ENCODE assay signal across 8 cellular contexts in the genomic region with DNA sequence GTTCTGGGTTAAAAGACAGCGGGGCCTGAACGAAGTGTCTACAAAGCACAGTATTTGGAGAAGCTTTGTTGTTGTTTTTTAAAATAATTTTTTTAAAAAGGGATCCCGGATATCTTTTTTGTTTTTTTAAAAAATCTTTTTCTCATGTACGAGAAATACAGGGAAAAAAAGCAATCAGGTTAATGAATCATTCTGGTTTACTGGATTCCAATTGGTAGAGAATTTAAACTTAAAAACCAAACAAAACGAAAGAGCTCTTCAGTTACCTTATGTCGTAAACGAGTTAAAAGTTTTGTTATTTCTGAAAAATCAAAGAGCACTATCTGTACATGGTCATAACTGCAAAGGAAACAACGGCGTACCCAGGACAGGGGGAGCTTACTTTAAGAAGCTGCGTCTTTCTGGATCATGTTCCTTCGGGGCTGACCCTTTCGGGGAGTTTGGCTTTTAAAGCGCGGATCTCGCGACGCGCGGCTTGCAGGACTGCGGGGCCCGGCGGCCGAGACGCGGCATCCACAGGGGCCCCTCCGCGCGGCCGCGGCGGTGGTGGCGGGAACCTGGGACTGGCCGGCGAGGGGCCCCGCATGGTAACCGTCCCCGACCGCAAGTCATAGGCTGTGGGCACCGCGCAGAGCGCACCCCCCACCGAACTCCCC. TPM values are rescaled to one million over a fixed set of nuclear protein-coding genes. Genes with fewer than 3 reads are reported as not detected.
DNase-seq lines count a peak whose midpoint lies in the region; ATAC-seq and TF ChIP-seq lines count a peak whose summit lies in the region.

No MANE protein-coding gene starts in this region.

- no peaks in the 10 kb centered on the region for H3K4me1 ChIP-seq in stomach smooth muscle (ENCODE audit: control insufficient read depth, insufficient read depth, low read length)

- no peaks in the 10 kb centered on the region for H3K36me3 ChIP-seq in stomach smooth muscle (ENCODE audit: control insufficient read depth in 2 of 2, insufficient read depth in 2 of 2, low read length in 2 of 2)

- no peak overlapping the region for H3K27ac ChIP-seq in stomach smooth muscle (ENCODE audit: low read length)

- H3K4me3 ChIP-seq in choroid plexus epithelial cell (ENCODE audit: low read depth, low read length) (peak overlapping the region; percentile 73), stomach smooth muscle (ENCODE audit: low read length in 2 of 2) (peak overlapping the region; percentile 79 to 82)

- ATAC-seq in left lobe of liver (peak; percentile 64), HG03565 (IDR thresholded peaks at IDR 0.05; ENCODE audit: unreplicated experiment) (no peak)

- no peak for TF ChIP-seq CTCF in choroid plexus epithelial cell (conservative IDR thresholded peaks at IDR 0.05; ENCODE audit: low read depth, low read length)

- peak overlapping the region; percentile 21 to 63 for H3K9ac ChIP-seq in stomach smooth muscle (ENCODE audit: low read length in 2 of 2)

- peak; percentile 56 for DNase-seq in activated CD8-positive, alpha-beta memory T cell treated with anti-CD3 and anti-CD28 coated beads, Interleukin-2, amount 50 U/mL, for 48 hours
- no peak for DNase-seq in activated CD8-positive, alpha-beta memory T cell treated with anti-CD3 and anti-CD28 coated beads, Interleukin-2, amount 50 U/mL, for 4 hours
- DNase-seq in NCI-H146 (lab: John Stamatoyannopoulos, UW) (peak; percentile 72), choroid plexus epithelial cell (ENCODE audit: low read depth) (peak; percentile 43), left lobe of liver (ENCODE audit: low spot score) (no peak), foreskin melanocyte (no peak)

- H3K9me3 ChIP-seq in stomach smooth muscle (ENCODE audit: control insufficient read depth in 2 of 2, low read length in 2 of 2) = no peaks in the 10 kb centered on the region

- peaks cover 0 to 12% of the 10 kb centered on the region in 2 donors for H3K27me3 ChIP-seq in stomach smooth muscle (ENCODE audit: control insufficient read depth in 1 of 2, insufficient read depth in 2 of 2, low read length in 2 of 2)

RNA-seq across cellular contexts. Expression of a gene that starts 0.9 kb away (rescaled TPM):
- total RNA-seq in left lobe of liver = 0.60 TPM

Comparison
In these comparisons a context has a peak if more than half of its experiments do, and no peak if none do; other contexts are left out.
1. DNase-seq: peak in activated CD8-positive, alpha-beta memory T cell treated with anti-CD3 and anti-CD28 coated beads, Interleukin-2, amount 50 U/mL, for 48 hours (single experiment), NCI-H146 (single experiment) and choroid plexus epithelial cell (single experiment); none in activated CD8-positive, alpha-beta memory T cell treated with anti-CD3 and anti-CD28 coated beads, Interleukin-2, amount 50 U/mL, for 4 hours (single experiment), left lobe of liver (single experiment) and foreskin melanocyte (single experiment).